In the genomic region with DNA sequence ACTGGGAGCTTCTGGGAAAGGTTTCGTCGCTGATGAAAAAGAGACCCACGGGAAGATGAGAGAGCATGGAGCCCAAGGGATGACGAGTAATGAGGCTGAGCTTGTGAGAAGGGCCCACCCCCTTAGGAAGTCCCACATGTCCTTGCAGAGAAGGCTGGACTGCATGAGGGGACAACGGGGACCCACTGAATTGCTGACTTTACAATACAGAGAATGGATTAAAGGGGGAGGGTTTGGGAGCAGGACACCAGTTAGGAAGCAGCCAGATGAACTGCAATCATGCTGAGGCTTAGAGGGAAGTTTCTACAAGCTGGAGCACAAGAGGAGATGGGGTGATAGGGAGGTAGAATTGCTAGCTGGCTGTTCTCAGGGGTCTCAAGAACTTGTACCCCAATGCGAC, we compare ENCODE assay signal across 32 cellular contexts. TPM values are rescaled to one million over a fixed set of nuclear protein-coding genes. Genes with fewer than 3 reads are reported as not detected.
"Had no signal": no experiment of that assay in that cellular context is flagged by ENCODE, and none has a peak within 500 bp of the region (broad histone marks: within the 10 kb centered on the region; RNA-seq: fewer than 3 reads in every experiment).

No MANE protein-coding gene starts in this region.

- H3K36me3 Mint-ChIP-seq: activated naive CD4-positive, alpha-beta T cell treated with anti-CD3 and anti-CD28 coated beads, Interleukin-2, amount 50 U/mL, for 24 hours; activated naive CD8-positive, alpha-beta T cell treated with anti-CD3 and anti-CD28 coated beads for 36 hours had no signal

- H3K4me1 Mint-ChIP-seq: activated T-helper 17 cell treated with anti-CD3 and anti-CD28 coated beads, Interleukin-2, amount 50 U/mL, for 72 hours; central memory CD8-positive, alpha-beta T cell had no signal

- DNase-seq: activated CD4-positive, alpha-beta T cell treated with anti-CD3 and anti-CD28 coated beads for 1 hour; activated CD4-positive, alpha-beta T cell treated with anti-CD3 and anti-CD28 coated beads for 4 hours; activated CD4-positive, alpha-beta T cell treated with anti-CD3 and anti-CD28 coated beads, Interleukin-2, amount 50 U/mL, for 1 hour; activated CD4-positive, alpha-beta T cell treated with anti-CD3 and anti-CD28 coated beads, Interleukin-2, amount 50 U/mL, for 48 hours; activated CD8-positive, alpha-beta memory T cell treated with anti-CD3 and anti-CD28 coated beads for 24 hours; activated CD8-positive, alpha-beta T cell treated with anti-CD3 and anti-CD28 coated beads for 36 hours; activated effector memory CD4-positive, alpha-beta T cell treated with Interleukin-2 at 50 U/mL for 16 hours; activated gamma-delta T cell treated with Interleukin-2 at 50 U/mL for 16 hours; activated naive CD4-positive, alpha-beta T cell treated with Interleukin-2 at 50 U/mL for 16 hours; activated naive CD8-positive, alpha-beta T cell treated with anti-CD3 and anti-CD28 coated beads for 36 hours; activated naive CD8-positive, alpha-beta T cell treated with anti-CD3 and anti-CD28 coated beads, Interleukin-2, amount 50 U/mL, for 24 hours; activated T-cell treated with anti-CD3 and anti-CD28 coated beads, Interleukin-2, amount 50 U/mL, for 4 hours; amygdala; brain microvascular endothelial cell; dermis blood vessel endothelial cell; effector CD4-positive, alpha-beta T cell; effector memory CD8-positive, alpha-beta T cell; foreskin fibroblast; gastrocnemius medialis; glutamatergic neuron; heart left ventricle; T-helper 1 cell; T-helper 2 cell had no signal

- H3K36me3 ChIP-seq: adrenal gland, ascending aorta, brain microvascular endothelial cell, gastrocnemius medialis, heart left ventricle had no signal

- FAIRE-seq: bronchial epithelial cell, endometrium, endothelial cell of umbilical vein had no signal

- H3K9me3 ChIP-seq: adrenal gland, ascending aorta, gastrocnemius medialis, heart left ventricle had no signal

- H3K27ac ChIP-seq: ascending aorta, brain microvascular endothelial cell, coronary artery, gastrocnemius medialis, heart left ventricle had no signal

- H3K27ac Mint-ChIP-seq: activated CD8-positive, alpha-beta T cell treated with anti-CD3 and anti-CD28 coated beads for 36 hours; activated naive CD4-positive, alpha-beta T cell treated with anti-CD3 and anti-CD28 coated beads, Interleukin-2, amount 50 U/mL, for 24 hours; activated naive CD8-positive, alpha-beta T cell treated with anti-CD3 and anti-CD28 coated beads for 36 hours; activated naive CD8-positive, alpha-beta T cell treated with anti-CD3 and anti-CD28 coated beads, Interleukin-2, amount 50 U/mL, for 24 hours; activated T-helper 17 cell treated with anti-CD3 and anti-CD28 coated beads, Interleukin-2, amount 50 U/mL, for 72 hours; effector memory CD8-positive, alpha-beta T cell had no signal

- H3K9me3 Mint-ChIP-seq: activated CD8-positive, alpha-beta T cell treated with anti-CD3 and anti-CD28 coated beads for 36 hours; activated naive CD4-positive, alpha-beta T cell treated with anti-CD3 and anti-CD28 coated beads, Interleukin-2, amount 50 U/mL, for 24 hours; activated naive CD8-positive, alpha-beta T cell treated with anti-CD3 and anti-CD28 coated beads for 36 hours; activated naive CD8-positive, alpha-beta T cell treated with anti-CD3 and anti-CD28 coated beads, Interleukin-2, amount 50 U/mL, for 24 hours; activated T-cell treated with anti-CD3 and anti-CD28 coated beads, Interleukin-2, amount 50 U/mL, for 4 hours; activated T-helper 17 cell treated with anti-CD3 and anti-CD28 coated beads, Interleukin-2, amount 50 U/mL, for 72 hours; central memory CD8-positive, alpha-beta T cell; effector memory CD8-positive, alpha-beta T cell had no signal

- ATAC-seq: activated CD8-positive, alpha-beta T cell treated with anti-CD3 and anti-CD28 coated beads for 36 hours; activated naive CD8-positive, alpha-beta T cell treated with anti-CD3 and anti-CD28 coated beads, Interleukin-2, amount 50 U/mL, for 24 hours; activated T-cell treated with anti-CD3 and anti-CD28 coated beads, Interleukin-2, amount 50 U/mL, for 4 hours; activated T-helper 17 cell treated with anti-CD3 and anti-CD28 coated beads, Interleukin-2, amount 50 U/mL, for 72 hours; effector memory CD8-positive, alpha-beta T cell; gastrocnemius medialis; heart left ventricle had no signal

- H3K4me3 Mint-ChIP-seq: activated CD8-positive, alpha-beta T cell treated with anti-CD3 and anti-CD28 coated beads for 36 hours; activated naive CD4-positive, alpha-beta T cell treated with anti-CD3 and anti-CD28 coated beads, Interleukin-2, amount 50 U/mL, for 24 hours; activated naive CD8-positive, alpha-beta T cell treated with anti-CD3 and anti-CD28 coated beads for 36 hours; activated naive CD8-positive, alpha-beta T cell treated with anti-CD3 and anti-CD28 coated beads, Interleukin-2, amount 50 U/mL, for 24 hours; activated T-cell treated with anti-CD3 and anti-CD28 coated beads, Interleukin-2, amount 50 U/mL, for 4 hours; activated T-helper 17 cell treated with anti-CD3 and anti-CD28 coated beads, Interleukin-2, amount 50 U/mL, for 72 hours; central memory CD8-positive, alpha-beta T cell; effector memory CD8-positive, alpha-beta T cell had no signal

- H3K27me3 ChIP-seq: adrenal gland, ascending aorta, brain microvascular endothelial cell, heart left ventricle had no signal

- H3K4me3 ChIP-seq: adrenal gland, ascending aorta, coronary artery, gastrocnemius medialis, heart left ventricle had no signal

RNA-seq across cellular contexts. Expression of a gene that starts 5.5 kb away (rescaled TPM):
- total RNA-seq: activated CD8-positive, alpha-beta T cell treated with anti-CD3 and anti-CD28 coated beads for 36 hours; activated naive CD8-positive, alpha-beta T cell treated with anti-CD3 and anti-CD28 coated beads for 36 hours; activated T-helper 17 cell treated with anti-CD3 and anti-CD28 coated beads, Interleukin-2, amount 50 U/mL, for 72 hours; ascending aorta had no signal
